ENCODE assay signal across 9 cellular contexts in the genomic region with DNA sequence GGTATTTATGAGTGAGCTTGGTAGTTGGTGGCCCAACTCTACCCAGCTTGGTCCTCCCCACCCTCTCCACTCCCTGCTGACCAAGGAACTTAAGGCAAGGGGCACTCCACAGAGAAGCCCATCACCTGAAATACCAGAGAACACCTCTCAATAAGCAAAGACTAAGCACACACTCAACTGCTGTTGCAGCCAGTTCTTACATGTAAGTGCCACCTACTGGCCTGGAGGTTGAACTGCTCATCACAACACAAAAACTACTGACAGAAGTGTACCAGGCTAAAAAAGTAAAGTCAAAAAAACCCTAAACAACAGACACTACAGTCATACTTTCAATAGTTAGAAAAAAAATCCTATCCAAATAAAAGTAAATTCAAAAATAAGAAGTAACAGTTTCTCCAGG.
DNase-seq lines count a peak whose midpoint lies in the region; ATAC-seq, FAIRE-seq and TF ChIP-seq lines count a peak whose summit lies in the region.
"Had no signal": no experiment of that assay in that cellular context is flagged by ENCODE, and none has a peak within 500 bp of the region (broad histone marks: within the 10 kb centered on the region; RNA-seq: fewer than 3 reads in every experiment).

No MANE protein-coding gene starts in this region.

- intact Hi-C loops in kidney (cut with DNase I) (no loop called here), left cardiac atrium (cut with DNase I) (no loop called here)

- peak; percentile 70 for TF ChIP-seq CTCF in GM12873 (IDR thresholded peaks at IDR 0.05; ENCODE audit: insufficient read depth, low read depth, low read length, missing control alignments)
- TF ChIP-seq CTCF in kidney (IDR thresholded peaks at IDR 0.05; ENCODE audit: borderline replicate concordance, extremely low read depth, insufficient read depth): peak; percentile 31

- H3K36me3 ChIP-seq in kidney (ENCODE audit: control insufficient read depth in 1 of 2, insufficient read depth in 2 of 2, low read length in 2 of 2): no peaks in the 10 kb centered on the region
- H3K36me3 ChIP-seq: left lung had no signal

- FAIRE-seq in kidney (lab: Jason Lieb, UNC): no peak

- ATAC-seq in HG02852 (IDR thresholded peaks at IDR 0.05; ENCODE audit: unreplicated experiment) (peak; percentile 75), left cardiac atrium (no peak)
- ATAC-seq: left lung had no signal

- no peak overlapping the region for H3K27ac ChIP-seq in kidney (ENCODE audit: low read depth in 2 of 2, low read length in 2 of 2)
- H3K27ac ChIP-seq: left lung had no signal

- H3K9ac ChIP-seq in kidney (ENCODE audit: low read length in 2 of 2): no peak overlapping the region

- peaks cover 0 to 3% of the 10 kb centered on the region in 2 donors for H3K9me3 ChIP-seq in kidney (ENCODE audit: control insufficient read depth in 1 of 2, low read length in 2 of 2)

- no peak overlapping the region for H3K4me3 ChIP-seq in kidney (ENCODE audit: low read length in 2 of 2)
- H3K4me3 ChIP-seq: left lung had no signal

- in situ Hi-C loops in SK-MEL-5 (cut with HindIII; ENCODE audit: low pct_unique_long_range_greater_than_20kb, low sequenced_read_pairs): no loop called here

- peak; percentile 39 for DNase-seq in SK-MEL-5 (ENCODE audit: low read depth, low spot score)
- no peak for DNase-seq in kidney
- no peak for DNase-seq in activated CD4-positive, alpha-beta T cell treated with anti-CD3 and anti-CD28 coated beads for 4 hours
- DNase-seq in foreskin melanocyte: no peak
- DNase-seq in left cardiac atrium: no peak
- no peak for DNase-seq in amygdala (lab: John Stamatoyannopoulos, UW)
- DNase-seq: left lung had no signal

- H3K4me1 ChIP-seq in kidney (ENCODE audit: control insufficient read depth in 1 of 2, insufficient read depth in 1 of 2, low read depth in 1 of 2, low read length in 2 of 2): no peaks in the 10 kb centered on the region
- H3K4me1 ChIP-seq: left lung had no signal
